In the genomic region with DNA sequence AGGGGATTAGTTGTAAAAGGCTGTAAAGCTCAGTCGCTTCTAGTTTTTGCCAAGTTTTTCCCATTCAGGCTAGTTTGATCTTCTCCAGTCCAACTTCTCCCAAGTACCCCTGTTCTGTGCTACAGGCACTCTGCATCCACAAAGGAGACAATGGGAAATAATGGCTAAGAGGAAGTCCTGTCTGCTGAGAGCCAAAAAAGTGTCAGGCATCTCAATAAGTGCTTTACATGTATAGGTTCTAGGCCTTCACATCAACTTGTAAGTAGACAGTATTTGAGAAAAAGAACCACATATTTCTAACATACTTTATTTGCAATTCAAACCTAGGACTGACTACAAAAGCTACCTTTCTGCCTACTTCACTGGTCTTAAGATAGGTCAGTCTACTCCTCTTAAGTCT, we compare ENCODE assay signal across 1 cellular context.
TF ChIP-seq lines count a peak whose summit lies in the region.

No MANE protein-coding gene starts in this region.

TF ChIP-seq in HCT116, 20 proteins besides CTCF, POLR2A, EP300 and RAD21 (continued from another document):
- TF ChIP-seq ATF3 (IDR thresholded peaks at IDR 0.05) (no peak), CEBPB (IDR thresholded peaks at IDR 0.05; ENCODE audit: low read depth) (no peak), EZH2 (IDR thresholded peaks at IDR 0.05) (no peak), SP1 (IDR thresholded peaks at IDR 0.05; ENCODE audit: low read depth) (no peak), ZBTB33 (IDR thresholded peaks at IDR 0.05; ENCODE audit: extremely low read depth, insufficient replicate concordance, low read length) (no peak), SRF (IDR thresholded peaks at IDR 0.05; ENCODE audit: low read depth) (no peak), CBX3 (IDR thresholded peaks at IDR 0.05; ENCODE audit: low read depth) (no peak), EZH2phosphoT487 (IDR thresholded peaks at IDR 0.05; ENCODE audit: borderline replicate concordance) (no peak), TCF7L2 (IDR thresholded peaks at IDR 0.05; ENCODE audit: borderline replicate concordance, extremely low read depth, insufficient read depth, insufficient read length) (no peak), SIN3A (IDR thresholded peaks at IDR 0.05; ENCODE audit: low read depth) (no peak)
